ENCODE assay signal across 8 cellular contexts in the genomic region with DNA sequence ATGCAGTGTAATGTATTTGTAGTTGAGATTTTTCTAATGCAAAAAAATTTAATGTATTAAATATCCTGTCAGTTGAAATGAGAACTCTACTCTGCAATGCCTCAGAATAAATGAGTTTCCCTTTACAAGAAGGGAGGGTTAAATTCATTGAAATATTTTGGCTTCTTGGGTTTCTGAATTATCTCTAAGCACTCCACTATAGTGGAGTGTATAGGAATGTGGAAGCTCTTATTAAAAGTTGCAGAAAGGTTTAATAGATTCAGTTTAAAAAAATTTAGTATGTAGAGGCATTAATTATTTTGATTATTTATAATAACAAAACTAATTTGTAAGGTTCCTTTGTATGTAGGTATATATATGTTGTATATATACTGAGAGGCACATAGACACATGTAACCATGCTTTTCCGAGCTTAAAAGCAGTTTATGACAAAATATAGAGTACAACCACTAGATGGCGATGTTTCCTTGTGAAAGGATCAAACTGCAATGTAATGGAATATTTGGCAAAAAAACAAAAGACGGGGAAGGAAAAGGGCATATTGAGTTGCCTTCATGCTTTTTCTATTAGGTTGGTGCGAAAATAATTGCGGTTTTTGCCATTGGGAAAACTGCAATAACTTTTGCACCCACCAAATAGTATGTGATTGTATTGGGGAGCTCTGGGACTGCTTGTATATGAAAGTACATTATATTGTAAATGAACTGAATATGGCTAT.
A peak's percentile ranks its signal among the peaks of the same experiment; 100 is the strongest.
DNase-seq lines count a peak whose midpoint lies in the region; ATAC-seq, FAIRE-seq and TF ChIP-seq lines count a peak whose summit lies in the region.

No MANE protein-coding gene starts in this region.

- POLR2A ChIA-PET in A549 (lab: Yijun Ruan, JAX), result no interaction called here

- DNase-seq in A549 (ENCODE audit: low read depth in 1 of 2, low spot score in 1 of 2) (peak; percentile 5 to 57), NCI-H1417 (lab: John Stamatoyannopoulos, UW) (peak; percentile 4 to 74 (median 20)), foreskin keratinocyte (peak; percentile 14 to 50), renal cortical epithelial cell (ENCODE audit: low read depth) (peak; percentile 76)
- DNase-seq in T-helper 2 cell treated with Interferon-gamma antibody and Interleukin-4, amounts not matched to agents 5 μg/mL and 100 μg/mL, for 36 hours (ENCODE audit: low spot score), result no peak

- CTCF ChIA-PET in A549 (lab: Yijun Ruan, JAX), result interaction anchor here (0.6 to 2.6 kb wide), 12 partner anchors 9 to 964 kb away, joined by 3 to 29 read pairs (median 4); no protein-coding TSS in a partner anchor

- no peaks in the 10 kb centered on the region for H3K36me3 ChIP-seq in SU-DHL-6 (ENCODE audit: low read length)

- H3K4me3 ChIP-seq in A549 (no peak overlapping the region), SU-DHL-6 (ENCODE audit: insufficient read depth, low read length, poor library complexity, severe bottlenecking) (no peak overlapping the region)

- no peaks in the 10 kb centered on the region for H3K27me3 Mint-ChIP-seq in T-helper 2 cell treated with Interferon-gamma antibody and Interleukin-4, amounts not matched to agents 5 μg/mL and 100 μg/mL, for 36 hours (ENCODE audit: low read depth)

- no peaks in the 10 kb centered on the region for H3K36me3 Mint-ChIP-seq in T-helper 2 cell treated with Interferon-gamma antibody and Interleukin-4, amounts not matched to agents 5 μg/mL and 100 μg/mL, for 36 hours (ENCODE audit: low read depth)

- H3K27ac ChIP-seq in A549 (no peak overlapping the region), SU-DHL-6 (ENCODE audit: low read depth, low read length) (no peak overlapping the region), foreskin keratinocyte (no peak overlapping the region)

- no peak overlapping the region for H3K9ac ChIP-seq in SU-DHL-6 (ENCODE audit: low read length)

- H3K9me3 ChIP-seq in A549 (no peaks in the 10 kb centered on the region), SU-DHL-6 (ENCODE audit: insufficient read depth, low read length) (no peaks in the 10 kb centered on the region)

- no peak for FAIRE-seq in A549 (lab: Jason Lieb, UNC)

- no peaks in the 10 kb centered on the region for H3K4me1 Mint-ChIP-seq in T-helper 2 cell treated with Interferon-gamma antibody and Interleukin-4, amounts not matched to agents 5 μg/mL and 100 μg/mL, for 36 hours (ENCODE audit: low read depth)

- peak; percentile 66 to 67 for TF ChIP-seq RAD21 in A549 (conservative IDR thresholded peaks at IDR 0.05 in 1 of 2, IDR thresholded peaks at IDR 0.05 in 1 of 2)

- no peak for TF ChIP-seq POLR2A in A549 (IDR thresholded peaks at IDR 0.05; ENCODE audit: low read length)

- ATAC-seq in A549 (peak; percentile 66 to 78; a peak in 4 of 6 replicates), HG02678 (IDR thresholded peaks at IDR 0.05; ENCODE audit: unreplicated experiment) (peak; percentile 64), foreskin keratinocyte (peak; percentile 80)

- WGBS in A549 (ENCODE audit: missing lambda C conversion rate), result 7% methylated on average over 5 of the region's 5 CpGs

- H3F3A ChIP-seq in SU-DHL-6 (ENCODE audit: insufficient read depth), result no peaks in the 10 kb centered on the region

- H3K4me2 ChIP-seq in A549, result no peak overlapping the region
- H3K4me2 ChIP-seq in SU-DHL-6 (ENCODE audit: low read depth, low read length, poor library complexity, severe bottlenecking), result no peak overlapping the region

- TF ChIP-seq CTCF in A549 (IDR thresholded peaks at IDR 0.05), result peak; percentile 68
- peak; percentile 66 for TF ChIP-seq CTCF in GM12873 (IDR thresholded peaks at IDR 0.05; ENCODE audit: insufficient read depth, low read depth, low read length, missing control alignments)
- TF ChIP-seq CTCF in SU-DHL-6 (IDR thresholded peaks at IDR 0.05; ENCODE audit: insufficient read depth, low read length, poor library complexity, severe bottlenecking), result peak; percentile 66
- TF ChIP-seq CTCF in foreskin keratinocyte (conservative IDR thresholded peaks at IDR 0.05), result peak; percentile 81

- H3K4me3 Mint-ChIP-seq in T-helper 2 cell treated with Interferon-gamma antibody and Interleukin-4, amounts not matched to agents 5 μg/mL and 100 μg/mL, for 36 hours, result no peak overlapping the region

- no peak overlapping the region for H3K27ac Mint-ChIP-seq in T-helper 2 cell treated with Interferon-gamma antibody and Interleukin-4, amounts not matched to agents 5 μg/mL and 100 μg/mL, for 36 hours

- H3K27me3 ChIP-seq in SU-DHL-6 (ENCODE audit: low read length) (no peaks in the 10 kb centered on the region), foreskin keratinocyte (no peaks in the 10 kb centered on the region)

- H3K9me2 ChIP-seq in SU-DHL-6 (replicated peaks; ENCODE audit: insufficient read depth, low read length), result no peaks in the 10 kb centered on the region

- H3K4me1 ChIP-seq in A549 (no peaks in the 10 kb centered on the region), foreskin keratinocyte (no peaks in the 10 kb centered on the region)

- no peaks in the 10 kb centered on the region for H4K20me1 ChIP-seq in SU-DHL-6 (ENCODE audit: low read depth, low read length)

- no peaks in the 10 kb centered on the region for H3K9me3 Mint-ChIP-seq in T-helper 2 cell treated with Interferon-gamma antibody and Interleukin-4, amounts not matched to agents 5 μg/mL and 100 μg/mL, for 36 hours

- H2AFZ ChIP-seq in SU-DHL-6 (ENCODE audit: low read depth, low read length, severe bottlenecking), result no peak overlapping the region

- H3K79me2 ChIP-seq in SU-DHL-6 (ENCODE audit: insufficient read depth, low read length), result no peaks in the 10 kb centered on the region

- TF ChIP-seq EP300 in A549 (IDR thresholded peaks at IDR 0.05), result no peak

TF ChIP-seq in A549, 52 proteins besides CTCF, POLR2A, EP300 and RAD21:
- TF ChIP-seq ZSCAN20 (CRISPR knock-in tag; IDR thresholded peaks at IDR 0.05) (no peak), SMC3 (IDR thresholded peaks at IDR 0.05) (peak; percentile 27; the same call in 1 of the 3 replicates)
